ENCODE assay signal across 8 cellular contexts in genomic region chr3:158918008-158918407, GRCh38.
DNase-seq lines count a peak whose midpoint lies in the region; ATAC-seq and TF ChIP-seq lines count a peak whose summit lies in the region.

No MANE protein-coding gene starts in this region.

- peak; percentile 80 for DNase-seq in COR-L47 (lab: John Stamatoyannopoulos, UW)
- DNase-seq in NCI-H1417 (lab: John Stamatoyannopoulos, UW): peak; percentile 46 to 76 (median 57)
- DNase-seq in activated CD4-positive, alpha-beta memory T cell treated with anti-CD3 and anti-CD28 coated beads for 36 hours: peak; percentile 25
- peak; percentile 30 for DNase-seq in left ventricle myocardium superior
- DNase-seq in stimulated activated naive CD8-positive, alpha-beta T cell treated with anti-CD3 and anti-CD28 coated beads, Interleukin-15, Interleukin-2, amounts not matched to agents 100 U/mL and 50 U/mL, for 24 hours: peak; percentile 12
- no peak for DNase-seq in vagina (ENCODE audit: extremely low spot score in 2 of 2)

- POLR2A ChIA-PET in activated CD4-positive, alpha-beta memory T cell treated with anti-CD3 and anti-CD28 coated beads for 36 hours (lab: Charles Lee): no interaction called here

- CTCF ChIA-PET in activated CD4-positive, alpha-beta memory T cell treated with anti-CD3 and anti-CD28 coated beads for 36 hours (lab: Charles Lee): interaction anchor here (1.2 kb wide), 1 partner anchor 13 kb away, joined by 3 read pairs; no protein-coding TSS in a partner anchor

- H3K27ac ChIP-seq in vagina: no peak overlapping the region

- H3K4me3 Mint-ChIP-seq in activated CD4-positive, alpha-beta memory T cell treated with anti-CD3 and anti-CD28 coated beads for 36 hours: no peak overlapping the region

- no peaks in the 10 kb centered on the region for H3K4me1 ChIP-seq in vagina

- ATAC-seq in GM18519 (IDR thresholded peaks at IDR 0.05; ENCODE audit: low FRiP score, unreplicated experiment) (peak; percentile 81), HG02884 (IDR thresholded peaks at IDR 0.05; ENCODE audit: unreplicated experiment) (peak; percentile 85), left ventricle myocardium superior (peak; percentile 37)
- peak; percentile 52 for ATAC-seq in stimulated activated naive CD8-positive, alpha-beta T cell treated with anti-CD3 and anti-CD28 coated beads, Interleukin-15, Interleukin-2, amounts not matched to agents 100 U/mL and 50 U/mL, for 24 hours

- H3K4me1 Mint-ChIP-seq in activated CD4-positive, alpha-beta memory T cell treated with anti-CD3 and anti-CD28 coated beads for 36 hours (ENCODE audit: low read depth): no peaks in the 10 kb centered on the region

- H3K36me3 ChIP-seq in vagina: no peaks in the 10 kb centered on the region

- H3K27me3 ChIP-seq in vagina: no peaks in the 10 kb centered on the region

- TF ChIP-seq CTCF in vagina (IDR thresholded peaks at IDR 0.05): no peak

- no peaks in the 10 kb centered on the region for H3K9me3 Mint-ChIP-seq in activated CD4-positive, alpha-beta memory T cell treated with anti-CD3 and anti-CD28 coated beads for 36 hours

- no peaks in the 10 kb centered on the region for H3K27me3 Mint-ChIP-seq in activated CD4-positive, alpha-beta memory T cell treated with anti-CD3 and anti-CD28 coated beads for 36 hours

- no peak overlapping the region for H3K27ac Mint-ChIP-seq in activated CD4-positive, alpha-beta memory T cell treated with anti-CD3 and anti-CD28 coated beads for 36 hours

- no peaks in the 10 kb centered on the region for H3K9me3 ChIP-seq in vagina

- no peaks in the 10 kb centered on the region for H3K36me3 Mint-ChIP-seq in activated CD4-positive, alpha-beta memory T cell treated with anti-CD3 and anti-CD28 coated beads for 36 hours

- no peak overlapping the region for H3K4me3 ChIP-seq in vagina

- intact Hi-C loops in activated CD4-positive, alpha-beta memory T cell treated with anti-CD3 and anti-CD28 coated beads for 36 hours (cut with micrococcal nuclease): loop anchor here (1.0 to 2.0 kb wide), 2 partner anchors 335 to 342 kb away; no protein-coding TSS in a partner anchor
- intact Hi-C loops in left ventricle myocardium superior (cut with micrococcal nuclease): no loop called here
- intact Hi-C loops in vagina (cut with DNase I): no loop called here

- no peak for TF ChIP-seq POLR2A in vagina (IDR thresholded peaks at IDR 0.05)

Comparison
In these comparisons a context has a peak if more than half of its experiments do, and no peak if none do; other contexts are left out.
1. DNase-seq: peak in COR-L47 (single experiment), NCI-H1417 (3 of 3), activated CD4-positive, alpha-beta memory T cell treated with anti-CD3 and anti-CD28 coated beads for 36 hours (single experiment), left ventricle myocardium superior (single experiment) and stimulated activated naive CD8-positive, alpha-beta T cell treated with anti-CD3 and anti-CD28 coated beads, Interleukin-15, Interleukin-2, amounts not matched to agents 100 U/mL and 50 U/mL, for 24 hours (single experiment); none in vagina (0 of 2).
2. Peak in every context shown above with its lines, with median percentiles within 50 percentile points of each other: ATAC-seq.